ENCODE assay signal across 9 cellular contexts in genomic region chr14:93543766-93544165, GRCh38.
A peak's percentile ranks its signal among the peaks of the same experiment; 100 is the strongest.
DNase-seq lines count a peak whose midpoint lies in the region; ATAC-seq, FAIRE-seq and TF ChIP-seq lines count a peak whose summit lies in the region.
"Had no signal": no experiment of that assay in that cellular context is flagged by ENCODE, and none has a peak within 500 bp of the region (broad histone marks: within the 10 kb centered on the region; RNA-seq: fewer than 3 reads in every experiment).

No MANE protein-coding gene starts in this region.

- H2AFZ ChIP-seq in KMS-11 (ENCODE audit: low read depth), result no peak overlapping the region

- TF ChIP-seq POLR2A in GM12892 (IDR thresholded peaks at IDR 0.05; ENCODE audit: low read depth, low read length), result no peak

- DNase-seq in EH (ENCODE audit: low read depth), result peak; percentile 24
- DNase-seq in amniotic stem cell (lab: John Stamatoyannopoulos, UW), result peak; percentile 14
- DNase-seq in RPMI8226, result no peak
- no peak for DNase-seq in GM12892 (ENCODE audit: insufficient read length)
- DNase-seq: naive thymus-derived CD4-positive, alpha-beta T cell had no signal

- no peaks in the 10 kb centered on the region for H3K36me3 ChIP-seq in KMS-11 (ENCODE audit: insufficient read depth)
- no peaks in the 10 kb centered on the region for H3K36me3 ChIP-seq in liver (ENCODE audit: control insufficient read depth in 4 of 4, insufficient read depth in 3 of 4, low read depth in 1 of 4, low read length in 3 of 4)

- H3K4me1 ChIP-seq in KMS-11 (ENCODE audit: low read depth, poor library complexity, severe bottlenecking) (peaks cover 16% of the 10 kb centered on the region), liver (ENCODE audit: control insufficient read depth in 4 of 4, insufficient read depth in 4 of 4, low read length in 3 of 4) (no peaks in the 10 kb centered on the region)

- H3K79me2 ChIP-seq in KMS-11 (ENCODE audit: insufficient read depth, low read depth), result no peaks in the 10 kb centered on the region

- ATAC-seq in GM21423 (IDR thresholded peaks at IDR 0.05; ENCODE audit: unreplicated experiment), result no peak
- no peak for ATAC-seq in HG03457 (IDR thresholded peaks at IDR 0.05; ENCODE audit: unreplicated experiment)
- ATAC-seq: naive thymus-derived CD4-positive, alpha-beta T cell had no signal

- TF ChIP-seq CTCF in KMS-11 (conservative IDR thresholded peaks at IDR 0.05; ENCODE audit: low read depth, low read length), result peak; percentile 34; the same call in 1 of the 2 replicates
- TF ChIP-seq CTCF in liver (IDR thresholded peaks at IDR 0.05; ENCODE audit: low read depth, low read length, missing input control), result peak; percentile 32

- H3K9ac ChIP-seq in KMS-11, result no peak overlapping the region
- H3K9ac ChIP-seq in liver (ENCODE audit: low read depth in 1 of 2, low read length in 2 of 2), result no peak overlapping the region

- no peak overlapping the region for H3K27ac ChIP-seq in KMS-11
- no peak overlapping the region for H3K27ac ChIP-seq in liver (ENCODE audit: low read depth in 1 of 2, low read length in 2 of 2)

- H3K27me3 ChIP-seq in KMS-11 (ENCODE audit: insufficient read depth, low read depth) (no peaks in the 10 kb centered on the region), liver (ENCODE audit: control insufficient read depth in 4 of 4, insufficient read depth in 4 of 4, low read length in 3 of 4) (peaks cover 0 to 5% (median 0%) of the 10 kb centered on the region in 4 donors)

- H3K4me2 ChIP-seq in KMS-11, result no peak overlapping the region

- H3K4me3 ChIP-seq in KMS-11 (IDR thresholded peaks at IDR 0.05; ENCODE audit: insufficient read depth, low read depth, low read length) (no peak overlapping the region), liver (ENCODE audit: low read depth in 1 of 3, low read length in 3 of 3) (no peak overlapping the region)

- TF ChIP-seq RAD21 in liver (IDR thresholded peaks at IDR 0.05), result peak; percentile 63 to 67

- H4K20me1 ChIP-seq in KMS-11 (ENCODE audit: insufficient read depth), result no peaks in the 10 kb centered on the region

- no peaks in the 10 kb centered on the region for H3K9me3 ChIP-seq in liver (ENCODE audit: control insufficient read depth in 4 of 4, low read length in 3 of 4)

- no peak for FAIRE-seq in GM12892 (lab: Jason Lieb, UNC)

TF ChIP-seq in liver, 16 proteins besides CTCF, POLR2A, EP300 and RAD21:
- TF ChIP-seq GABPA (IDR thresholded peaks at IDR 0.05 in 1 of 2, conservative IDR thresholded peaks at IDR 0.05 in 1 of 2), result no peak

Comparison
In these comparisons a context has a peak if more than half of its experiments do, and no peak if none do; other contexts are left out.
1. DNase-seq: peak in EH (single experiment) and amniotic stem cell (single experiment); none in RPMI8226 (single experiment) and GM12892 (single experiment).